ENCODE assay signal across 8 cellular contexts in genomic region chr1:53219711-53220110, GRCh38. TPM values are rescaled to one million over a fixed set of nuclear protein-coding genes. Genes with fewer than 3 reads are reported as not detected.
DNase-seq lines count a peak whose midpoint lies in the region; ATAC-seq and TF ChIP-seq lines count a peak whose summit lies in the region.

No MANE protein-coding gene starts in this region.

- no peaks in the 10 kb centered on the region for H3K36me3 Mint-ChIP-seq in naive B cell

- H3K36me3 ChIP-seq in KOPT-K1 (ENCODE audit: insufficient read depth, low read length), result peaks cover 41% of the 10 kb centered on the region

- no peaks in the 10 kb centered on the region for H3K9me3 Mint-ChIP-seq in naive B cell

- H3K9me3 ChIP-seq in KOPT-K1 (ENCODE audit: insufficient read depth, low read length, poor library complexity, severe bottlenecking), result no peaks in the 10 kb centered on the region

- ATAC-seq in naive B cell (ENCODE audit: low read depth in 2 of 2) (no peak), HG03378 (IDR thresholded peaks at IDR 0.05; ENCODE audit: unreplicated experiment) (no peak)

- peaks cover 19 to 27% (median 22%) of the 10 kb centered on the region in 3 donors for H3K4me1 Mint-ChIP-seq in naive B cell

- H3K4me3 ChIP-seq in AG09309 (ENCODE audit: control insufficient read depth, low read depth, low read length) (peak overlapping the region; percentile 72), choroid plexus epithelial cell (ENCODE audit: low read depth, low read length) (peak overlapping the region; percentile 81)

- H3K4me3 Mint-ChIP-seq in naive B cell, result peak overlapping the region; percentile 88 to 97 (median 96)

- no peaks in the 10 kb centered on the region for H3K27me3 Mint-ChIP-seq in naive B cell

- peak overlapping the region; percentile 96 to 98 (median 98) for H3K27ac Mint-ChIP-seq in naive B cell

- TF ChIP-seq CTCF in AG09309 (IDR thresholded peaks at IDR 0.05; ENCODE audit: control insufficient read depth, insufficient read depth, low read depth, low read length, missing control alignments) (no peak), choroid plexus epithelial cell (conservative IDR thresholded peaks at IDR 0.05; ENCODE audit: low read depth, low read length) (no peak)

- H3K27ac ChIP-seq in KOPT-K1 (ENCODE audit: low read depth, low read length, poor library complexity, severe bottlenecking), result peak overlapping the region; percentile 88

- no peak for DNase-seq in AG09309 (ENCODE audit: low read depth)
- DNase-seq in choroid plexus epithelial cell (ENCODE audit: low read depth), result no peak
- DNase-seq in naive B cell, result no peak
- DNase-seq in DMS53 (lab: John Stamatoyannopoulos, UW), result no peak
- DNase-seq in NCI-H226, result no peak
- no peak for DNase-seq in NCI-H1105 (lab: John Stamatoyannopoulos, UW)

RNA-seq across cellular contexts. Expression of gene CZIB, which starts 0.7 kb away (rescaled TPM):
- 10 to 100 TPM; 34.5 to 63.0 (median 52.5) TPM for polyA plus RNA-seq in naive B cell (ENCODE audit: low read depth in 6 of 6)

RNA-seq across cellular contexts. Expression of gene MAGOH, which starts 18.6 kb away (rescaled TPM):
- 100 to 1,000 TPM in 5 of 6 donors, 10 to 100 TPM in 1; 44.2 to 124 (median 117) TPM for polyA plus RNA-seq in naive B cell (ENCODE audit: low read depth in 6 of 6)

RNA-seq across cellular contexts. Expression of gene CPT2, which starts 23.1 kb away (rescaled TPM):
- polyA plus RNA-seq in naive B cell (ENCODE audit: low read depth in 6 of 6), result 10 to 100 TPM; 21.2 to 39.1 (median 28.5) TPM
